In genomic region chr13:30551194-30551593, GRCh38 we compare ENCODE assay signal across 9 cellular contexts.
DNase-seq lines count a peak whose midpoint lies in the region; ATAC-seq, FAIRE-seq and TF ChIP-seq lines count a peak whose summit lies in the region.
"Had no signal": no experiment of that assay in that cellular context is flagged by ENCODE, and none has a peak within 500 bp of the region (broad histone marks: within the 10 kb centered on the region; RNA-seq: fewer than 3 reads in every experiment).

No MANE protein-coding gene starts in this region.

- no peak for FAIRE-seq in RCC 7860 (lab: Jason Lieb, UNC)

- no peak overlapping the region for H3K4me3 ChIP-seq in fibroblast of mammary gland (ENCODE audit: control insufficient read depth, low read depth, low read length)
- H3K4me3 ChIP-seq: skin epidermis had no signal

- CTCF ChIA-PET in HEK293T (lab: Yijun Ruan, JAX), result no interaction called here

- peak; percentile 30 for TF ChIP-seq CTCF in fibroblast of mammary gland (conservative IDR thresholded peaks at IDR 0.05; ENCODE audit: control insufficient read depth, insufficient read depth, low read depth, low read length)

- DNase-seq in NCI-H1417 (lab: John Stamatoyannopoulos, UW) (peak; percentile 0 to 10 (median 1)), NCI-H1417 treated with DMSO at 0.1 percent for 48 hours (lab: John Stamatoyannopoulos, UW) (no peak), HEK293T (ENCODE audit: extremely low spot score) (peak; percentile 18), RCC 7860 (ENCODE audit: low spot score) (peak; percentile 14), fibroblast of mammary gland (ENCODE audit: low read depth) (peak; percentile 56), superior temporal gyrus (ENCODE audit: extremely low spot score) (peak; percentile 20), UCSD-AML1 (lab: John Stamatoyannopoulos, UW; ENCODE audit: unreplicated experiment) (no peak)

- no peak for ATAC-seq in GM19397 (IDR thresholded peaks at IDR 0.05; ENCODE audit: unreplicated experiment)

- POLR2A ChIA-PET in HEK293T (lab: Yijun Ruan, JAX), result no interaction called here

TF ChIP-seq in HEK293T, 16 proteins besides CTCF, POLR2A, EP300 and RAD21:
- TF ChIP-seq ELF4 (IDR thresholded peaks at IDR 0.05) (no peak), NFRKB (IDR thresholded peaks at IDR 0.05) (no peak)
TF ChIP-seq in HEK293T: peak in this region for 0.

Comparison
In these comparisons a context has a peak if more than half of its experiments do, and no peak if none do; other contexts are left out.
1. DNase-seq: peak in NCI-H1417 (3 of 3), HEK293T (single experiment), RCC 7860 (single experiment), fibroblast of mammary gland (single experiment) and superior temporal gyrus (single experiment); none in NCI-H1417 treated with DMSO at 0.1 percent for 48 hours (single experiment) and UCSD-AML1 (single experiment).